In the genomic region with DNA sequence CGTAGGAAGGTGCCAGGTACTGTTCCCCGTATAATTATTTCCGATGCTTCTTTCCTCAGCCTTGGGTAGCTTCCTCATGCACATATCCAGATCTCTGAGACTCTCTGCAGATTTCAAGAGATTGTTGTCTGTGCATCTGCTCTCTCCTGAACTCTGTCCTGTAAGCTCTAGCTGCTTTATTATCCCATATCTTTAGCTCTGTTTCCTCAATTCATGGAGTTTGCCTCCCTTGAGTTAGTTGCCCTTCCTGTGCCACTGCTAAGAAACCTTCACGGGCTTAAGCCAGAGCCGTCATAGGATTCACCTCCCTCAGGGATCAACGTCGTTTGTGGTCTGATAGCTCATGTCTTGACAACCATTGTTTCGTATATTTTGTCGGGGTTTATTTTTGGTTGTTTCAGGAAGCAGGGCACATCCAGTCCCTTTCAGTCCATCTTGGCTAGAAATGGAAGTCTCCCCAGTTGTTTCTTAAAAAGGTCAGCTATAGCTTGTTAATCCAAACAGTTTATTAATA, we compare ENCODE assay signal across 1 cellular context. TPM values are rescaled to one million over a fixed set of nuclear protein-coding genes. Genes with fewer than 3 reads are reported as not detected.
"Had no signal": no experiment of that assay in that cellular context is flagged by ENCODE, and none has a peak within 500 bp of the region (broad histone marks: within the 10 kb centered on the region; RNA-seq: fewer than 3 reads in every experiment).

No MANE protein-coding gene starts in this region.

RNA-seq across cellular contexts. Expression of a gene that starts 28.1 kb away (rescaled TPM):
- total RNA-seq: activated naive CD4-positive, alpha-beta T cell treated with anti-CD3 and anti-CD28 coated beads for 36 hours had no signal
